ENCODE assay signal across 16 cellular contexts in genomic region chr17:69723741-69724140, GRCh38.
A peak's percentile ranks its signal among the peaks of the same experiment; 100 is the strongest.
DNase-seq lines count a peak whose midpoint lies in the region; ATAC-seq and TF ChIP-seq lines count a peak whose summit lies in the region.
"Had no signal": no experiment of that assay in that cellular context is flagged by ENCODE, and none has a peak within 500 bp of the region (broad histone marks: within the 10 kb centered on the region; RNA-seq: fewer than 3 reads in every experiment).

No MANE protein-coding gene starts in this region.

- no peak for TF ChIP-seq POLR2A in thyroid gland (IDR thresholded peaks at IDR 0.05)

- no peak overlapping the region for H3K27ac ChIP-seq in OCI-LY1 (ENCODE audit: low read depth, low read length, poor library complexity, severe bottlenecking)
- no peak overlapping the region for H3K27ac ChIP-seq in mammary epithelial cell (ENCODE audit: insufficient read depth, low read depth, low read length)
- H3K27ac ChIP-seq in thyroid gland: no peak overlapping the region
- H3K27ac ChIP-seq: body of pancreas had no signal

- peaks cover 0 to 1% of the 10 kb centered on the region in 2 donors for H3K27me3 Mint-ChIP-seq in T-cell

- H3K9me3 ChIP-seq in OCI-LY1 (ENCODE audit: low read length) (no peaks in the 10 kb centered on the region), mammary epithelial cell (replicated peaks; ENCODE audit: insufficient read depth, low read length) (no peaks in the 10 kb centered on the region), thyroid gland (no peaks in the 10 kb centered on the region)
- H3K9me3 ChIP-seq: body of pancreas had no signal

- DNase-seq in HCEC 1CT (peak; percentile 34), mammary epithelial cell (peak; percentile 19), kidney epithelial cell (ENCODE audit: low read depth) (no peak), T-cell (no peak), thyroid gland (no peak), GM13977 (ENCODE audit: low spot score) (no peak)
- DNase-seq: activated CD4-positive, alpha-beta T cell treated with anti-CD3 and anti-CD28 coated beads, Interleukin-2, amount 10 ng/mL, durations not matched to agents 7 days and 5 days; body of pancreas; hippocampal formation; Karpas-422; midbrain; NCI-H2029; substantia nigra; T-helper 2 cell had no signal

- H3K9ac ChIP-seq in OCI-LY1 (ENCODE audit: low read length): no peak overlapping the region
- H3K9ac ChIP-seq in mammary epithelial cell (ENCODE audit: insufficient read depth, low read length): no peak overlapping the region

- H2AFZ ChIP-seq in OCI-LY1 (ENCODE audit: low read length) (no peak overlapping the region), mammary epithelial cell (ENCODE audit: low read depth, low read length) (no peak overlapping the region)

- no peaks in the 10 kb centered on the region for H3K9me2 ChIP-seq in OCI-LY1 (ENCODE audit: low read depth, low read length)

- dilution Hi-C loops in mammary epithelial cell (cut with HindIII; ENCODE audit: low sequenced_read_pairs): no loop called here

- in situ Hi-C loops in mammary epithelial cell (cut with MboI; ENCODE audit: low sequenced_read_pairs in 2 of 2): no loop called here
- in situ Hi-C loops in GM13977 (cut with MboI; ENCODE audit: low pct_unique_long_range_greater_than_20kb, low sequenced_read_pairs, unreplicated experiment): no loop called here

- no peak for ATAC-seq in GM18858 (IDR thresholded peaks at IDR 0.05; ENCODE audit: unreplicated experiment)
- no peak for ATAC-seq in T-cell (replicated peaks in 1 of 4)
- ATAC-seq: body of pancreas had no signal

- H3K27me3 ChIP-seq in OCI-LY1 (ENCODE audit: insufficient read depth, low read length) (no peaks in the 10 kb centered on the region), mammary epithelial cell (ENCODE audit: insufficient read depth, low read length) (no peaks in the 10 kb centered on the region), kidney epithelial cell (ENCODE audit: control insufficient read depth, insufficient read depth, low read length) (no peaks in the 10 kb centered on the region), thyroid gland (no peaks in the 10 kb centered on the region)
- H3K27me3 ChIP-seq: body of pancreas had no signal

- H4K20me1 ChIP-seq in OCI-LY1 (ENCODE audit: insufficient read depth, low read length) (no peaks in the 10 kb centered on the region), mammary epithelial cell (ENCODE audit: insufficient read depth, low read length) (no peaks in the 10 kb centered on the region)

- H3K4me2 ChIP-seq in OCI-LY1 (ENCODE audit: low read length) (no peak overlapping the region), mammary epithelial cell (ENCODE audit: insufficient read depth, low read depth, low read length) (no peak overlapping the region)

- intact Hi-C loops in mammary epithelial cell (cut with micrococcal nuclease): loop anchor here (1.0 to 10.0 kb wide), 4 partner anchors 115 to 421 kb away; no protein-coding TSS in a partner anchor
- intact Hi-C loops in thyroid gland (cut with DNase I): no loop called here

- TF ChIP-seq CTCF in OCI-LY1 (IDR thresholded peaks at IDR 0.05; ENCODE audit: low read length) (peak; percentile 18; the same call in 1 of the 2 replicates), mammary epithelial cell (conservative IDR thresholded peaks at IDR 0.05 in 1 of 2, IDR thresholded peaks at IDR 0.05 in 1 of 2; ENCODE audit: extremely low read depth in 1 of 2, insufficient read depth in 1 of 2, low read depth in 1 of 2, low read length in 2 of 2) (peak; percentile 35 to 64), kidney epithelial cell (IDR thresholded peaks at IDR 0.05; ENCODE audit: insufficient read depth, low read length, poor library complexity, severe bottlenecking) (peak; percentile 24), thyroid gland (IDR thresholded peaks at IDR 0.05) (no peak), GM13977 (IDR thresholded peaks at IDR 0.05; ENCODE audit: extremely low read depth, insufficient read depth, missing control alignments) (no peak)

- H3K79me2 ChIP-seq in OCI-LY1 (ENCODE audit: insufficient read depth, low read length): no peaks in the 10 kb centered on the region
- H3K79me2 ChIP-seq in mammary epithelial cell (ENCODE audit: insufficient read depth, low read length): no peaks in the 10 kb centered on the region

- H3K36me3 ChIP-seq in OCI-LY1 (ENCODE audit: insufficient read depth, low read length) (no peaks in the 10 kb centered on the region), mammary epithelial cell (ENCODE audit: insufficient read depth, low read length) (no peaks in the 10 kb centered on the region), kidney epithelial cell (ENCODE audit: control insufficient read depth, insufficient read depth, low read length) (no peaks in the 10 kb centered on the region), thyroid gland (no peaks in the 10 kb centered on the region)

- no peaks in the 10 kb centered on the region for H3K36me3 Mint-ChIP-seq in T-cell

- H3K9me3 Mint-ChIP-seq in T-cell: no peaks in the 10 kb centered on the region
- H3K9me3 Mint-ChIP-seq: activated CD4-positive, alpha-beta T cell treated with anti-CD3 and anti-CD28 coated beads, Interleukin-2, amount 10 ng/mL, durations not matched to agents 7 days and 5 days had no signal

- H3K4me3 Mint-ChIP-seq in T-cell: no peak overlapping the region
- H3K4me3 Mint-ChIP-seq: activated CD4-positive, alpha-beta T cell treated with anti-CD3 and anti-CD28 coated beads, Interleukin-2, amount 10 ng/mL, durations not matched to agents 7 days and 5 days had no signal

- H3K4me1 ChIP-seq in OCI-LY1 (ENCODE audit: insufficient read depth, low read length, severe bottlenecking) (no peaks in the 10 kb centered on the region), mammary epithelial cell (ENCODE audit: insufficient read depth, low read length) (no peaks in the 10 kb centered on the region), thyroid gland (peaks cover 6% of the 10 kb centered on the region in 2 donors)
- H3K4me1 ChIP-seq: body of pancreas had no signal

- POLR2A ChIA-PET in T-cell (lab: Charles Lee): no interaction called here

- H3K4me1 Mint-ChIP-seq in T-cell: no peaks in the 10 kb centered on the region
- H3K4me1 Mint-ChIP-seq: activated CD4-positive, alpha-beta T cell treated with anti-CD3 and anti-CD28 coated beads, Interleukin-2, amount 10 ng/mL, durations not matched to agents 7 days and 5 days had no signal

- no peak overlapping the region for H3K4me3 ChIP-seq in OCI-LY1 (ENCODE audit: low read depth, low read length, poor library complexity, severe bottlenecking)
- H3K4me3 ChIP-seq in mammary epithelial cell (replicated peaks in 1 of 3; ENCODE audit: insufficient read depth in 1 of 3, low read depth in 2 of 3, low read length in 3 of 3): no peak overlapping the region
- H3K4me3 ChIP-seq in kidney epithelial cell (ENCODE audit: low read depth, low read length): no peak overlapping the region
- no peak overlapping the region for H3K4me3 ChIP-seq in thyroid gland (replicated peaks in 1 of 3)
- H3K4me3 ChIP-seq: body of pancreas had no signal

- H3F3A ChIP-seq in OCI-LY1 (ENCODE audit: insufficient read depth, low read length): no peaks in the 10 kb centered on the region

- no peak overlapping the region for H3K27ac Mint-ChIP-seq in T-cell
- H3K27ac Mint-ChIP-seq: activated CD4-positive, alpha-beta T cell treated with anti-CD3 and anti-CD28 coated beads, Interleukin-2, amount 10 ng/mL, durations not matched to agents 7 days and 5 days had no signal

- no TSS peak for BruUV-seq in mammary epithelial cell (replicated peaks; lab: Mats Ljungman, UMichigan)

- CTCF ChIA-PET in mammary epithelial cell (lab: Charles Lee; ENCODE audit: low non-redundant PET): interaction anchor here (0.5 to 0.7 kb wide), 6 partner anchors 29 to 385 kb away, joined by 3 to 7 read pairs (median 5); no protein-coding TSS in a partner anchor
- CTCF ChIA-PET in T-cell (lab: Charles Lee): no interaction called here

Comparison
In these comparisons a context has a peak if more than half of its experiments do, and no peak if none do; other contexts are left out.
1. DNase-seq: peak in HCEC 1CT (single experiment) and mammary epithelial cell (single experiment); none in kidney epithelial cell (single experiment), T-cell (0 of 34), thyroid gland (0 of 2) and GM13977 (single experiment).
2. CTCF ChIP-seq: peak in OCI-LY1 (single experiment), mammary epithelial cell (2 of 2) and kidney epithelial cell (single experiment); none in thyroid gland (0 of 6) and GM13977 (single experiment).